ENCODE assay signal across 8 cellular contexts in the genomic region with DNA sequence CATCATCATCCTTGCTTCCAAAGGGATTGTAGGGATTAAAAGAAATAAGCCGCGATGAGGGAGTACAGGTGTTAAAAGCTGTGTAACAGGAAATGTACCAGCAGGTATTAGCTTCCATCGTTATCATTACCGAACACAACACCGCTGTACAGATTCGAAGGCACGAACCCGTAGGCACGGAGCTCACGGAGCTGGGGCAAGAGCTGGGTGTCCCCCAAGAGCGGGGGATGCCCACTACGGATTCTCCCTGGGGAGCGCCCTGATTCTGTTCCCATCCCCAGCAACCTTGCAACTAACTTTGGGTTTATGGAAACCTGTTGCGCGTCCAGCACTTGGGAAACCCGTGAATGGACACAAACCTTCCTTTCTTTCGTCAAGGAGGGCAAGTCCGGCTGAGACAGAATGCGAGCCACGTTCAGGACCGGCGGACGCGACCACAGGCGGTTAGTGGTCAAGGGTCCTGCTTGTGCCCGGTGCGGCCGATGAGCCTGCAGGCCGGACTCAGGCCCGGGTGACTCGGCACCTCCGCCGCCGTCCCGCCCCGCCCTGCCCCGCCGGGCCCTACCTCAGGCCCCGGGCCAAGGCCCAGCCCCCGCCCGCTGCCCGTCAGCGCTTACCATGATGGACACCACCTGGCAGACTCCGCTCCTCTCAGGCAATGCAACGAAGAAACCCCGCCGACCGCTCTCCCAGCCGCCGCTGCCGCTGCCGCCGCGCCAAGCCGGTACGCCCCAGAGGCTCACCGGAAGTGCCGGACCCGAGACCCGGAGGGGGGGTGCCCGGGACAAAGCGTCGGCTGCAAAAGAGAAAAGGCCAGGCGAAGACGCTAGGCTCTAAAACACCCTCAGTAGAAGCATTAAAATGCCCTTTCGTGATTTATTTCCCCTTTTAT. TPM values are rescaled to one million over a fixed set of nuclear protein-coding genes. Genes with fewer than 3 reads are reported as not detected.
DNase-seq lines count a peak whose midpoint lies in the region; ATAC-seq and TF ChIP-seq lines count a peak whose summit lies in the region.

A gene with protein sequence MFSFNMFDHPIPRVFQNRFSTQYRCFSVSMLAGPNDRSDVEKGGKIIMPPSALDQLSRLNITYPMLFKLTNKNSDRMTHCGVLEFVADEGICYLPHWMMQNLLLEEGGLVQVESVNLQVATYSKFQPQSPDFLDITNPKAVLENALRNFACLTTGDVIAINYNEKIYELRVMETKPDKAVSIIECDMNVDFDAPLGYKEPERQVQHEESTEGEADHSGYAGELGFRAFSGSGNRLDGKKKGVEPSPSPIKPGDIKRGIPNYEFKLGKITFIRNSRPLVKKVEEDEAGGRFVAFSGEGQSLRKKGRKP (minus strand): TSS at position 728 of the 892 bp plus-strand sequence. CDS start 108 bp downstream, at position 620.

- H3K27me3 ChIP-seq in osteoblast (ENCODE audit: insufficient read depth, low read length) (no peaks in the 10 kb centered on the region), thymus (ENCODE audit: control insufficient read depth, insufficient read depth) (no peaks in the 10 kb centered on the region)

- peaks cover 35% of the 10 kb centered on the region for H3K4me1 Mint-ChIP-seq in activated naive CD4-positive, alpha-beta T cell treated with anti-CD3 and anti-CD28 coated beads, Interleukin-2, amount 50 U/mL, for 24 hours

- peaks cover 30% of the 10 kb centered on the region for H4K20me1 ChIP-seq in osteoblast (ENCODE audit: insufficient read depth, low read length)

- peak; percentile 81 for DNase-seq in ELR (ENCODE audit: low read depth)
- peak; percentile 96 for DNase-seq in KG1 (lab: John Stamatoyannopoulos, UW)
- DNase-seq in SKM-1 (lab: John Stamatoyannopoulos, UW; ENCODE audit: unreplicated experiment), result peak; percentile 85
- DNase-seq in glomerular endothelial cell (ENCODE audit: extremely low read depth, low read depth, low spot score), result no peak
- DNase-seq in osteoblast (ENCODE audit: insufficient read length, low spot score, missing footprints), result peak; percentile 96

- H3K27ac Mint-ChIP-seq in activated naive CD4-positive, alpha-beta T cell treated with anti-CD3 and anti-CD28 coated beads, Interleukin-2, amount 50 U/mL, for 24 hours, result peak within 1 kb of the TSS; percentile 100

- peak within 1 kb of the TSS; percentile 99 for H3K4me2 ChIP-seq in osteoblast (ENCODE audit: insufficient read depth, low read length)

- H3K9me3 Mint-ChIP-seq in activated naive CD4-positive, alpha-beta T cell treated with anti-CD3 and anti-CD28 coated beads, Interleukin-2, amount 50 U/mL, for 24 hours, result no peaks in the 10 kb centered on the region

- ATAC-seq in GM21717 (IDR thresholded peaks at IDR 0.05; ENCODE audit: unreplicated experiment), result peak; percentile 36

- H3K4me1 ChIP-seq in osteoblast (ENCODE audit: insufficient read depth, low read length), result peaks cover 22% of the 10 kb centered on the region
- peaks cover 12% of the 10 kb centered on the region for H3K4me1 ChIP-seq in thymus (ENCODE audit: control insufficient read depth, insufficient read depth, low read length)

- H3K36me3 Mint-ChIP-seq in activated naive CD4-positive, alpha-beta T cell treated with anti-CD3 and anti-CD28 coated beads, Interleukin-2, amount 50 U/mL, for 24 hours, result peaks cover 4% of the 10 kb centered on the region

- H3K27me3 Mint-ChIP-seq in activated naive CD4-positive, alpha-beta T cell treated with anti-CD3 and anti-CD28 coated beads, Interleukin-2, amount 50 U/mL, for 24 hours, result no peaks in the 10 kb centered on the region

- H3K4me3 Mint-ChIP-seq in activated naive CD4-positive, alpha-beta T cell treated with anti-CD3 and anti-CD28 coated beads, Interleukin-2, amount 50 U/mL, for 24 hours, result peak within 1 kb of the TSS; percentile 98

- H3K79me2 ChIP-seq in osteoblast (ENCODE audit: insufficient read depth, low read length), result peaks cover 62% of the 10 kb centered on the region

- H3K27ac ChIP-seq in osteoblast (ENCODE audit: low read depth, low read length) (peak within 1 kb of the TSS; percentile 100), thymus (ENCODE audit: low read depth) (peak within 1 kb of the TSS; percentile 95)

- H3K4me3 ChIP-seq in osteoblast (ENCODE audit: insufficient read depth, low read length) (peak within 1 kb of the TSS; percentile 88), thymus (ENCODE audit: low read length) (peak within 1 kb of the TSS; percentile 89)

- under 1% methylated on average over 66 of the region's 66 CpGs for WGBS in thymus

- H2AFZ ChIP-seq in osteoblast (ENCODE audit: low read length), result peak within 1 kb of the TSS; percentile 97

- no peaks in the 10 kb centered on the region for H3K9me3 ChIP-seq in osteoblast (ENCODE audit: low read depth, low read length)
- H3K9me3 ChIP-seq in thymus (ENCODE audit: control insufficient read depth), result no peaks in the 10 kb centered on the region

- H3K36me3 ChIP-seq in osteoblast (ENCODE audit: insufficient read depth, low read length) (peaks cover 16% of the 10 kb centered on the region), thymus (ENCODE audit: control insufficient read depth, insufficient read depth) (peaks cover 13% of the 10 kb centered on the region)

- no peak for TF ChIP-seq CTCF in osteoblast (IDR thresholded peaks at IDR 0.05; ENCODE audit: extremely low read depth, low read depth, low read length)

RNA-seq across cellular contexts. Expression of the gene that starts here (rescaled TPM):
- 66.2 and 81.9 TPM in 2 replicates for total RNA-seq in glomerular endothelial cell
- 53.9 and 56.8 TPM in 2 replicates for total RNA-seq in osteoblast
- 130 TPM for polyA plus RNA-seq in thymus
